Comparison of ENCODE assay signal across 10 cellular contexts in the genomic region with DNA sequence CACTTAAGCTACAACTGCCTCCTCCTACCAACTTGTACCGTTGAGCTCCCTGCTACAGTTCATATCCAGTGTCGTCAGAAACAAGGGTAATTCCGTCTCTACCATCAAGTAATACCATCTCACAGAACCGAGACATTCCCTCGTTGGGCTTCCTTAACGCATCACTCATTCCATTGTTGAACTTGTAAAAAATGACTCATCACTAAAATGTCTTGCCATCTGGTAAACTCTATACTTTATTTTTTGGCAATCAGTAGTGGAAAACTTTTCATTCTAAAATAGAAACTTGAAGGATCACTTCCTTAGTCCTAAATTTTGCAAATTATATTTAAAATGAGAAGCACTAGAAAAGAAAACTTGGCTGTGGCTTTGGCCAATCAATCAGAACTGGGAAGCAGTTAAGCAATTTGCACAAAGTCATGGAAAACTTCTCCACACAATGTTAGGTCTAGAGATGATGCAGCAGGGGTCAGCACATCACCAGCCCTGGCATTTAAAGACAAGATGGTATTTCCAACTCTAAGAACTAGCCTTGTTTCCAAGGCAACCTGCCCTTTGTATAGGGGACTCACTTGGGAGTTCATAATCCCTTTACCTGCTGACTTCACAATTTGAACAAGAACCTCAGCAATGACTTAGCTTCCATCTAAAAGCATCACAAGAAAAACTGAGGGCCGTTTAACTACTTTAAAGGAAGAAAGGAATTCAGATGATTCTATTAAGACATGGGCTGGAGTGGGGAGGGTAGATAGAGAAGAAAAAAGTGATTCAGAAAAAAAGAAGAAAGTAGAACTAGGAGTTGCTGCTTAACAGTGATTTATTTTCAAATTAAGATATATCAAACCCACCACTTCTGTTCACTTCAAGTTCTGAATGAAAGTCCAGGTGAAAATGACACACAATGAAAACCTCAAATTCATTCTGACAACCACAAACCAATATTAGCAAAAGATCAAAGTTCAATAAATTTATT.
DNase-seq lines count a peak whose midpoint lies in the region; ATAC-seq, FAIRE-seq and TF ChIP-seq lines count a peak whose summit lies in the region.
"Had no signal": no experiment of that assay in that cellular context is flagged by ENCODE, and none has a peak within 500 bp of the region (broad histone marks: within the 10 kb centered on the region; RNA-seq: fewer than 3 reads in every experiment).

No MANE protein-coding gene starts in this region.

- no peaks in the 10 kb centered on the region for H3K9me3 Mint-ChIP-seq in T-helper 2 cell treated with Interferon-gamma antibody and Interleukin-4, amounts not matched to agents 5 μg/mL and 100 μg/mL, for 36 hours

- TF ChIP-seq CTCF in AG04449 (IDR thresholded peaks at IDR 0.05; ENCODE audit: insufficient read depth, low read length, missing control alignments) (peak; percentile 31), cardiac fibroblast (IDR thresholded peaks at IDR 0.05; ENCODE audit: low read depth, low read length) (peak; percentile 19)

- H3K4me3 ChIP-seq in AG04449 (ENCODE audit: low read depth, low read length) (no peak overlapping the region), cardiac fibroblast (replicated peaks in 1 of 2; ENCODE audit: low read depth in 2 of 2, low read length in 2 of 2) (peak overlapping the region in 1 of 2 donors; percentile 25)

- no peaks in the 10 kb centered on the region for H3K4me1 Mint-ChIP-seq in T-helper 2 cell treated with Interferon-gamma antibody and Interleukin-4, amounts not matched to agents 5 μg/mL and 100 μg/mL, for 36 hours (ENCODE audit: low read depth)

- FAIRE-seq in HTR-8/SVneo (lab: Jason Lieb, UNC), result peak; percentile 99

- POLR2A ChIA-PET in AG04449 (lab: Yijun Ruan, JAX), result interaction anchor here (1.0 kb wide), 1 partner anchor 49 kb away, joined by 3 read pairs; no protein-coding TSS in a partner anchor

- no peaks in the 10 kb centered on the region for H3K36me3 Mint-ChIP-seq in T-helper 2 cell treated with Interferon-gamma antibody and Interleukin-4, amounts not matched to agents 5 μg/mL and 100 μg/mL, for 36 hours (ENCODE audit: low read depth)
- H3K36me3 Mint-ChIP-seq: activated naive CD8-positive, alpha-beta T cell had no signal

- DNase-seq in AG04449 (ENCODE audit: low read depth, low spot score) (peak; percentile 93), HTR-8/SVneo (ENCODE audit: insufficient read length, low spot score) (peak; percentile 75), cardiac fibroblast (ENCODE audit: low read depth in 2 of 2) (peak; percentile 96 to 97), left lobe of liver (ENCODE audit: low spot score) (no peak), 8988T (no peak), hypothalamus (lab: John Stamatoyannopoulos, UW) (no peak), NCI-H1436 (lab: John Stamatoyannopoulos, UW) (no peak)
- DNase-seq in T-helper 2 cell treated with Interferon-gamma antibody and Interleukin-4, amounts not matched to agents 5 μg/mL and 100 μg/mL, for 36 hours (ENCODE audit: low spot score), result no peak
- DNase-seq: DND-41 had no signal

- no peak overlapping the region for H3K27ac Mint-ChIP-seq in T-helper 2 cell treated with Interferon-gamma antibody and Interleukin-4, amounts not matched to agents 5 μg/mL and 100 μg/mL, for 36 hours
- H3K27ac Mint-ChIP-seq: activated naive CD8-positive, alpha-beta T cell had no signal

- peak; percentile 51 for ATAC-seq in left lobe of liver

- no peak overlapping the region for H3K4me3 Mint-ChIP-seq in T-helper 2 cell treated with Interferon-gamma antibody and Interleukin-4, amounts not matched to agents 5 μg/mL and 100 μg/mL, for 36 hours
- H3K4me3 Mint-ChIP-seq: activated naive CD8-positive, alpha-beta T cell had no signal

- CTCF ChIA-PET in AG04449 (lab: Yijun Ruan, JAX), result interaction anchor here (0.8 to 6.0 kb wide), 5 partner anchors 9 to 1196 kb away, joined by 3 to 69 read pairs (median 4); no protein-coding TSS in a partner anchor

- no peaks in the 10 kb centered on the region for H3K27me3 Mint-ChIP-seq in T-helper 2 cell treated with Interferon-gamma antibody and Interleukin-4, amounts not matched to agents 5 μg/mL and 100 μg/mL, for 36 hours (ENCODE audit: low read depth)

Comparison
In these comparisons a context has a peak if more than half of its experiments do, and no peak if none do; other contexts are left out.
1. DNase-seq: peak in AG04449 (single experiment), HTR-8/SVneo (single experiment) and cardiac fibroblast (2 of 2); none in left lobe of liver (single experiment), T-helper 2 cell treated with Interferon-gamma antibody and Interleukin-4, amounts not matched to agents 5 μg/mL and 100 μg/mL, for 36 hours (single experiment), 8988T (single experiment), hypothalamus (0 of 51) and NCI-H1436 (single experiment).